Comparison of ENCODE assay signal across 2 cellular contexts in genomic region chr11:74065534-74065933, GRCh38. TPM values are rescaled to one million over a fixed set of nuclear protein-coding genes. Genes with fewer than 3 reads are reported as not detected.
"Had no signal": no experiment of that assay in that cellular context is flagged by ENCODE, and none has a peak within 500 bp of the region (broad histone marks: within the 10 kb centered on the region; RNA-seq: fewer than 3 reads in every experiment).

No MANE protein-coding gene starts in this region.

RNA-seq across cellular contexts. Expression of gene UCP3, which starts 56.6 kb away (rescaled TPM):
- total RNA-seq: H4 had no signal
- polyA plus RNA-seq: GM23248 had no signal
